9 cellular contexts compared by ENCODE assay signal in genomic region chr11:65391007-65391406, GRCh38. TPM values are rescaled to one million over a fixed set of nuclear protein-coding genes. Genes with fewer than 3 reads are reported as not detected.
A peak's percentile ranks its signal among the peaks of the same experiment; 100 is the strongest.
DNase-seq lines count a peak whose midpoint lies in the region; ATAC-seq, FAIRE-seq and TF ChIP-seq lines count a peak whose summit lies in the region.
"Had no signal": no experiment of that assay in that cellular context is flagged by ENCODE, and none has a peak within 500 bp of the region (broad histone marks: within the 10 kb centered on the region; RNA-seq: fewer than 3 reads in every experiment).

No MANE protein-coding gene starts in this region.

- TF ChIP-seq CTCF in breast epithelium (IDR thresholded peaks at IDR 0.05) = peak in 2 of 3 donors; percentile 19 to 20
- TF ChIP-seq CTCF in keratinocyte (optimal IDR thresholded peaks at IDR 0.05 in 1 of 3, IDR thresholded peaks at IDR 0.05 in 1 of 3, conservative IDR thresholded peaks at IDR 0.05 in 1 of 3; ENCODE audit: extremely low read depth in 1 of 3, insufficient read depth in 2 of 3, low read length in 3 of 3) = peak in 1 of 3 experiments; percentile 9

- H2AFZ ChIP-seq in keratinocyte (ENCODE audit: control insufficient read depth, low read length) = no peak overlapping the region

- H4K20me1 ChIP-seq in keratinocyte (ENCODE audit: control insufficient read depth, extremely low read depth, insufficient read depth, low read length) = peaks cover 2% of the 10 kb centered on the region

- CTCF ChIA-PET in activated CD4-positive, alpha-beta T cell treated with anti-CD3 and anti-CD28 coated beads for 36 hours (lab: Charles Lee) = no interaction called here

- POLR2A ChIA-PET in activated CD4-positive, alpha-beta T cell treated with anti-CD3 and anti-CD28 coated beads for 36 hours (lab: Charles Lee) = no interaction called here

- no peaks in the 10 kb centered on the region for H3K9me3 Mint-ChIP-seq in activated CD4-positive, alpha-beta T cell treated with anti-CD3 and anti-CD28 coated beads for 36 hours (ENCODE audit: low read depth)

- H3K27ac ChIP-seq in breast epithelium = peak overlapping the region; percentile 94 to 99
- peak overlapping the region; percentile 8 for H3K27ac ChIP-seq in keratinocyte (ENCODE audit: control insufficient read depth, insufficient read depth, low read length)
- H3K27ac ChIP-seq in temporal lobe (ENCODE audit: low read depth, low read length) = peak overlapping the region; percentile 54
- H3K27ac ChIP-seq: WERI-Rb-1 had no signal

- intact Hi-C loops in breast epithelium (cut with DNase I; ENCODE audit: low total_unique reads) = no loop called here
- intact Hi-C loops in activated CD4-positive, alpha-beta T cell treated with anti-CD3 and anti-CD28 coated beads for 36 hours (cut with DNase I, micrococcal nuclease) = no loop called here

- H3K36me3 Mint-ChIP-seq in activated CD4-positive, alpha-beta T cell treated with anti-CD3 and anti-CD28 coated beads for 36 hours (ENCODE audit: low read depth) = peaks cover 19% of the 10 kb centered on the region

- H3K4me3 ChIP-seq in breast epithelium = peak overlapping the region in 2 of 3 donors; percentile 23 to 88
- H3K4me3 ChIP-seq in keratinocyte (ENCODE audit: control insufficient read depth in 2 of 3, extremely low read depth in 1 of 3, insufficient read depth in 2 of 3, low read depth in 1 of 3, low read length in 3 of 3) = peak overlapping the region; percentile 5 to 44 (median 27)

- H3K27ac Mint-ChIP-seq in activated CD4-positive, alpha-beta T cell treated with anti-CD3 and anti-CD28 coated beads for 36 hours = no peak overlapping the region

- ATAC-seq in HG03571 (IDR thresholded peaks at IDR 0.05; ENCODE audit: unreplicated experiment) = no peak
- no peak for ATAC-seq in activated CD4-positive, alpha-beta T cell treated with anti-CD3 and anti-CD28 coated beads for 36 hours

- H3K4me1 ChIP-seq in breast epithelium (peaks cover 21 to 61% of the 10 kb centered on the region in 2 donors), keratinocyte (ENCODE audit: control insufficient read depth, extremely low read depth, insufficient read depth, low read length) (peaks cover 42% of the 10 kb centered on the region)

- FAIRE-seq in keratinocyte (lab: Jason Lieb, UNC) = no peak

- H3K9ac ChIP-seq in keratinocyte (ENCODE audit: control insufficient read depth, extremely low read depth, insufficient read depth, low read length) = peak overlapping the region; percentile 50

- no peaks in the 10 kb centered on the region for H3K9me3 ChIP-seq in breast epithelium
- H3K9me3 ChIP-seq in keratinocyte (ENCODE audit: control insufficient read depth, low read depth, low read length) = no peaks in the 10 kb centered on the region

- H3K36me3 ChIP-seq in breast epithelium (no peaks in the 10 kb centered on the region), keratinocyte (ENCODE audit: control insufficient read depth in 2 of 2, extremely low read depth in 1 of 2, insufficient read depth in 2 of 2, low read length in 2 of 2) (peaks cover 23 to 31% of the 10 kb centered on the region in 2 experiments)

- peaks cover 41% of the 10 kb centered on the region for H3K4me1 Mint-ChIP-seq in activated CD4-positive, alpha-beta T cell treated with anti-CD3 and anti-CD28 coated beads for 36 hours

- peaks cover 3% of the 10 kb centered on the region for H3K9me1 ChIP-seq in keratinocyte (ENCODE audit: control insufficient read depth, extremely low read depth, insufficient read depth, low read length)

- no peaks in the 10 kb centered on the region for H3K27me3 Mint-ChIP-seq in activated CD4-positive, alpha-beta T cell treated with anti-CD3 and anti-CD28 coated beads for 36 hours

- DNase-seq in HT1080 (ENCODE audit: low read depth) (peak; percentile 42), breast epithelium (ENCODE audit: low spot score in 2 of 2) (no peak), keratinocyte (ENCODE audit: low read depth, low spot score) (no peak)
- no peak for DNase-seq in activated CD4-positive, CD25-positive, alpha-beta regulatory T cell treated with anti-CD3 and anti-CD28 coated beads, Interleukin-2, amount 50 U/mL, for 72 hours
- no peak for DNase-seq in activated CD4-positive, alpha-beta T cell treated with anti-CD3 and anti-CD28 coated beads for 36 hours
- no peak for DNase-seq in stimulated activated CD4-positive, alpha-beta T cell treated with anti-CD3 and anti-CD28 coated beads, Interleukin-4, amount 100 ng/mL, for 4 hours
- DNase-seq: WERI-Rb-1 had no signal

- H3K4me3 Mint-ChIP-seq in activated CD4-positive, alpha-beta T cell treated with anti-CD3 and anti-CD28 coated beads for 36 hours = no peak overlapping the region

- TF ChIP-seq POLR2A in breast epithelium (IDR thresholded peaks at IDR 0.05) = no peak

- H3K4me2 ChIP-seq in keratinocyte (ENCODE audit: control insufficient read depth, extremely low read depth, insufficient read depth, low read depth, low read length) = peak overlapping the region; percentile 62

- H3K79me2 ChIP-seq in keratinocyte (ENCODE audit: control insufficient read depth, insufficient read depth, low read length) = peaks cover 54% of the 10 kb centered on the region

- H3K27me3 ChIP-seq in breast epithelium (no peaks in the 10 kb centered on the region), keratinocyte (ENCODE audit: control insufficient read depth, extremely low read depth, insufficient read depth, low read length) (no peaks in the 10 kb centered on the region)

- dilution Hi-C loops in keratinocyte (cut with MboI; ENCODE audit: extremely low pct_ligation_motif_present, low sequenced_read_pairs) = no loop called here

RNA-seq across cellular contexts. Expression of gene FRMD8, which starts 4.6 kb away (rescaled TPM):
- 26.4 and 32.1 TPM in 2 replicates for total RNA-seq in HT1080 (2014; rRNA removed; shearing (Covaris generic))
- polyA plus RNA-seq in HT1080 (2015; cell fraction: cytosol; rRNA removed) = 19.1 and 22.2 TPM in 2 replicates
- 31.7 and 34.4 TPM in 2 replicates for polyA plus RNA-seq in HT1080 (2015; cell fraction: nucleus; rRNA removed)
- 10 to 100 TPM; 22.9 to 57.0 (median 49.0) TPM for total RNA-seq in breast epithelium
- polyA plus RNA-seq in keratinocyte = 24.1 to 47.3 TPM (median 25.0 TPM) in 3 replicates
- 8.5 TPM for polyA plus RNA-seq in keratinocyte (2011; ENCODE audit: low read depth)
- 20.8 and 29.3 TPM in 2 replicates for polyA plus RNA-seq in keratinocyte (2011; cell fraction: cytosol; rRNA removed)
- 58.8 and 74.9 TPM in 2 replicates for polyA plus RNA-seq in keratinocyte (2011; cell fraction: nucleus; rRNA removed)
- polyA plus RNA-seq in keratinocyte (2012; ENCODE audit: low replicate concordance) = 20.8 and 30.9 TPM in 2 replicates
- 28.2 to 54.5 TPM (median 34.5 TPM) in 3 replicates for polyA minus RNA-seq in keratinocyte
- polyA minus RNA-seq in keratinocyte (2011; cell fraction: cytosol; rRNA and poly(A)+ RNA removed) = 64.1 TPM
- 56.0 and 58.9 TPM in 2 replicates for polyA minus RNA-seq in keratinocyte (2011; cell fraction: nucleus; rRNA and poly(A)+ RNA removed)
- total RNA-seq in temporal lobe = 6.9 TPM
- total RNA-seq in activated CD4-positive, alpha-beta T cell treated with anti-CD3 and anti-CD28 coated beads for 36 hours = 10 to 100 TPM; 32.7 to 37.5 TPM

RNA-seq across cellular contexts. Expression of gene SLC25A45, which starts 8.6 kb away (rescaled TPM):
- total RNA-seq in HT1080 (2014; rRNA removed; shearing (Covaris generic)) = 1.4 and 1.9 TPM in 2 replicates
- polyA plus RNA-seq in HT1080 (2015; cell fraction: cytosol; rRNA removed) = 2.0 and 2.8 TPM in 2 replicates
- 6.7 and 11.5 TPM in 2 replicates for polyA plus RNA-seq in HT1080 (2015; cell fraction: nucleus; rRNA removed)
- total RNA-seq in breast epithelium = 1 to 10 TPM; 5.4 to 9.1 (median 6.6) TPM
- polyA plus RNA-seq in keratinocyte = 0.20 to 0.46 TPM (median 0.25 TPM) in 3 replicates
- polyA plus RNA-seq in keratinocyte (2011; ENCODE audit: low read depth) = 0.25 TPM
- polyA plus RNA-seq in keratinocyte (2011; cell fraction: cytosol; rRNA removed) = 0.10 and 0.12 TPM in 2 replicates
- 1.1 and 1.2 TPM in 2 replicates for polyA plus RNA-seq in keratinocyte (2011; cell fraction: nucleus; rRNA removed)
- 0.50 and 0.66 TPM in 2 replicates for polyA plus RNA-seq in keratinocyte (2012; ENCODE audit: low replicate concordance)
- polyA minus RNA-seq in keratinocyte = 0.30 to 0.93 TPM (median 0.59 TPM) in 3 replicates
- not detected for polyA minus RNA-seq in keratinocyte (2011; cell fraction: cytosol; rRNA and poly(A)+ RNA removed)
- 0.95 and 1.4 TPM in 2 replicates for polyA minus RNA-seq in keratinocyte (2011; cell fraction: nucleus; rRNA and poly(A)+ RNA removed)
- total RNA-seq in temporal lobe = 0.74 TPM
- 10 to 100 TPM; 13.2 to 14.3 TPM for total RNA-seq in activated CD4-positive, alpha-beta T cell treated with anti-CD3 and anti-CD28 coated beads for 36 hours

RNA-seq across cellular contexts. Expression of gene NEAT1, which starts 31.6 kb away (rescaled TPM):
- total RNA-seq in HT1080 (2014; rRNA removed; shearing (Covaris generic)) = 7.9 and 12.9 TPM in 2 replicates
- 77.8 and 83.7 TPM in 2 replicates for polyA plus RNA-seq in HT1080 (2015; cell fraction: cytosol; rRNA removed)
- polyA plus RNA-seq in HT1080 (2015; cell fraction: nucleus; rRNA removed) = 1,405 and 1,942 TPM in 2 replicates
- total RNA-seq in breast epithelium (100 to 1,000 TPM; 323 to 391 (median 351) TPM), temporal lobe (8.4 TPM)
- 66.5 to 270 TPM (median 171 TPM) in 3 replicates for polyA plus RNA-seq in keratinocyte
- polyA plus RNA-seq in keratinocyte (2011; ENCODE audit: low read depth) = 1,124 TPM
- 5.3 and 11.3 TPM in 2 replicates for polyA plus RNA-seq in keratinocyte (2011; cell fraction: cytosol; rRNA removed)
- polyA plus RNA-seq in keratinocyte (2011; cell fraction: nucleus; rRNA removed) = 1,267 and 1,668 TPM in 2 replicates
- 218 and 908 TPM in 2 replicates for polyA plus RNA-seq in keratinocyte (2012; ENCODE audit: low replicate concordance)
- 73.3 to 442 TPM (median 228 TPM) in 3 replicates for polyA minus RNA-seq in keratinocyte
- polyA minus RNA-seq in keratinocyte (2011; cell fraction: cytosol; rRNA and poly(A)+ RNA removed) = 8.4 TPM
- polyA minus RNA-seq in keratinocyte (2011; cell fraction: nucleus; rRNA and poly(A)+ RNA removed) = 402 and 1,225 TPM in 2 replicates
- 100 to 1,000 TPM; 435 to 569 TPM for total RNA-seq in activated CD4-positive, alpha-beta T cell treated with anti-CD3 and anti-CD28 coated beads for 36 hours

RNA-seq across cellular contexts. Expression of gene TIGD3, which starts 36.5 kb away (rescaled TPM):
- 0.40 and 0.51 TPM in 2 replicates for total RNA-seq in HT1080 (2014; rRNA removed; shearing (Covaris generic))
- 0.44 and 0.45 TPM in 2 replicates for polyA plus RNA-seq in HT1080 (2015; cell fraction: cytosol; rRNA removed)
- polyA plus RNA-seq in HT1080 (2015; cell fraction: nucleus; rRNA removed) = 0.35 and 0.48 TPM in 2 replicates
- total RNA-seq in breast epithelium = 1 to 10 TPM in 1 of 3 donors, under 1 TPM in 1, not detected in 1; 0.29 to 1.3 TPM
- 0.04 to 0.05 TPM in 2 of 3 replicates, not detected in the other for polyA plus RNA-seq in keratinocyte
- polyA plus RNA-seq in keratinocyte (2011; ENCODE audit: low read depth) = 0.56 TPM
- 0.05 TPM in 1 of 2 replicates, not detected in the other for polyA plus RNA-seq in keratinocyte (2011; cell fraction: cytosol; rRNA removed)
- polyA plus RNA-seq in keratinocyte (2011; cell fraction: nucleus; rRNA removed) = 0.23 and 0.32 TPM in 2 replicates
- polyA plus RNA-seq in keratinocyte (2012; ENCODE audit: low replicate concordance) = 0.05 and 0.23 TPM in 2 replicates
- not detected in 3 replicates for polyA minus RNA-seq in keratinocyte
- polyA minus RNA-seq in keratinocyte (2011; cell fraction: cytosol; rRNA and poly(A)+ RNA removed) = not detected
- not detected in 2 replicates for polyA minus RNA-seq in keratinocyte (2011; cell fraction: nucleus; rRNA and poly(A)+ RNA removed)
- 3.0 TPM for total RNA-seq in temporal lobe
- 1 to 10 TPM in 1 of 2 experiments, under 1 TPM in 1; 0.58 to 1.1 TPM for total RNA-seq in activated CD4-positive, alpha-beta T cell treated with anti-CD3 and anti-CD28 coated beads for 36 hours

RNA-seq across cellular contexts. Expression of gene DPF2, which starts 57.4 kb away (rescaled TPM):
- 43.7 and 50.8 TPM in 2 replicates for total RNA-seq in HT1080 (2014; rRNA removed; shearing (Covaris generic))
- polyA plus RNA-seq in HT1080 (2015; cell fraction: cytosol; rRNA removed) = 48.2 and 50.8 TPM in 2 replicates
- polyA plus RNA-seq in HT1080 (2015; cell fraction: nucleus; rRNA removed) = 77.3 and 95.8 TPM in 2 replicates
- total RNA-seq in breast epithelium (10 to 100 TPM; 30.7 to 44.8 (median 39.7) TPM), temporal lobe (25.3 TPM)
- polyA plus RNA-seq in keratinocyte = 14.5 to 43.9 TPM (median 16.8 TPM) in 3 replicates
- 15.6 TPM for polyA plus RNA-seq in keratinocyte (2011; ENCODE audit: low read depth)
- polyA plus RNA-seq in keratinocyte (2011; cell fraction: cytosol; rRNA removed) = 25.9 and 28.3 TPM in 2 replicates
- polyA plus RNA-seq in keratinocyte (2011; cell fraction: nucleus; rRNA removed) = 62.6 and 66.3 TPM in 2 replicates
- 26.6 and 28.8 TPM in 2 replicates for polyA plus RNA-seq in keratinocyte (2012; ENCODE audit: low replicate concordance)
- 23.0 to 75.8 TPM (median 23.5 TPM) in 3 replicates for polyA minus RNA-seq in keratinocyte
- 19.8 TPM for polyA minus RNA-seq in keratinocyte (2011; cell fraction: cytosol; rRNA and poly(A)+ RNA removed)
- 15.9 and 26.8 TPM in 2 replicates for polyA minus RNA-seq in keratinocyte (2011; cell fraction: nucleus; rRNA and poly(A)+ RNA removed)
- total RNA-seq in activated CD4-positive, alpha-beta T cell treated with anti-CD3 and anti-CD28 coated beads for 36 hours = 10 to 100 TPM; 67.5 to 69.0 TPM

Comparison
In these comparisons a context has a peak if more than half of its experiments do, and no peak if none do; other contexts are left out.
1. H3K27ac ChIP-seq: peak in every context shown above with its lines; median percentile 96 in breast epithelium; 54 in temporal lobe; 8 in keratinocyte.
2. RNA of gene NEAT1, which starts 31.6 kb away (total RNA-seq): 435 to 569 TPM in activated CD4-positive, alpha-beta T cell treated with anti-CD3 and anti-CD28 coated beads for 36 hours and 323 to 391 TPM in breast epithelium; 7.9 to 12.9 TPM in HT1080 and 8.4 TPM in temporal lobe (single experiment); every median in the first group is over 10 times any median in the second.